Comparison of ENCODE assay signal across 25 cellular contexts in genomic region chr9:137814436-137814835, GRCh38.
A peak's percentile ranks its signal among the peaks of the same experiment; 100 is the strongest.
DNase-seq lines count a peak whose midpoint lies in the region; ATAC-seq, FAIRE-seq and TF ChIP-seq lines count a peak whose summit lies in the region.
"Had no signal": no experiment of that assay in that cellular context is flagged by ENCODE, and none has a peak within 500 bp of the region (broad histone marks: within the 10 kb centered on the region; RNA-seq: fewer than 3 reads in every experiment).

No MANE protein-coding gene starts in this region.

- H3K36me3 Mint-ChIP-seq in activated T-cell treated with anti-CD3 and anti-CD28 coated beads, Interleukin-2, amount 50 U/mL, for 24 hours (ENCODE audit: low read depth), result peaks cover 73% of the 10 kb centered on the region
- H3K36me3 Mint-ChIP-seq: natural killer cell treated with Interleukin-12 subunit alpha and Interleukin-12 subunit beta and Interleukin-15 and Interleukin-18, amount 100 ng/mL, for 72 hours had no signal

- no peak overlapping the region for H2AK5ac ChIP-seq in neuronal stem cell (ENCODE audit: low read depth, low read length)

- intact Hi-C loops in K562 (cut with micrococcal nuclease), result no loop called here

- no peak overlapping the region for H3K4me3 Mint-ChIP-seq in activated T-cell treated with anti-CD3 and anti-CD28 coated beads, Interleukin-2, amount 50 U/mL, for 24 hours
- H3K4me3 Mint-ChIP-seq: CD4-positive, CD25-positive, alpha-beta regulatory T cell; natural killer cell treated with Interleukin-12 subunit alpha and Interleukin-12 subunit beta and Interleukin-15 and Interleukin-18, amount 100 ng/mL, for 72 hours had no signal

- no peak overlapping the region for H2BK12ac ChIP-seq in neuronal stem cell (ENCODE audit: low read length)

- H3K9me3 ChIP-seq in K562 (replicated peaks; ENCODE audit: control insufficient read depth, insufficient read depth, low read depth, low read length) (peaks cover 7% of the 10 kb centered on the region; the same call in 1 of the 2 replicates), neuronal stem cell (replicated peaks in 1 of 2; ENCODE audit: control insufficient read depth in 2 of 2, insufficient read depth in 1 of 2, low read depth in 1 of 2, low read length in 2 of 2) (peaks cover 16 to 25% of the 10 kb centered on the region in 2 donors)
- H3K9me3 ChIP-seq: A549, breast epithelium, gastrocnemius medialis, lower lobe of right lung, stomach, vagina had no signal

- H4K20me1 ChIP-seq in K562 (replicated peaks; ENCODE audit: control insufficient read depth, insufficient read depth, low read length), result no peaks in the 10 kb centered on the region

- H3K18ac ChIP-seq in neuronal stem cell (ENCODE audit: low read length), result no peak overlapping the region

- H3K23ac ChIP-seq in neuronal stem cell (ENCODE audit: low read depth, low read length, poor library complexity), result peak overlapping the region; percentile 75

- H3K79me1 ChIP-seq in neuronal stem cell (ENCODE audit: low read depth, low read length), result peaks cover 8% of the 10 kb centered on the region

- H3K9me3 Mint-ChIP-seq in activated T-cell treated with anti-CD3 and anti-CD28 coated beads, Interleukin-2, amount 50 U/mL, for 24 hours, result no peaks in the 10 kb centered on the region
- H3K9me3 Mint-ChIP-seq: natural killer cell treated with Interleukin-12 subunit alpha and Interleukin-12 subunit beta and Interleukin-15 and Interleukin-18, amount 100 ng/mL, for 72 hours had no signal

- H3K27me3 Mint-ChIP-seq in activated T-cell treated with anti-CD3 and anti-CD28 coated beads, Interleukin-2, amount 50 U/mL, for 24 hours, result no peaks in the 10 kb centered on the region
- H3K27me3 Mint-ChIP-seq: CD4-positive, CD25-positive, alpha-beta regulatory T cell; natural killer cell treated with Interleukin-12 subunit alpha and Interleukin-12 subunit beta and Interleukin-15 and Interleukin-18, amount 100 ng/mL, for 72 hours had no signal

- no peak for TF ChIP-seq POLR2A in K562 (conservative IDR thresholded peaks at IDR 0.05)

- TF ChIP-seq RAD21 in K562 (CRISPR knock-in tag; conservative IDR thresholded peaks at IDR 0.05 in 1 of 2, IDR thresholded peaks at IDR 0.05 in 1 of 2), result no peak

- no peak for FAIRE-seq in K562 (lab: Jason Lieb, UNC)
- FAIRE-seq: A549, D721Med had no signal

- H3K4me3 ChIP-seq in H7 (ENCODE audit: insufficient read depth, low read depth, low read length) (no peak overlapping the region), K562 (no peak overlapping the region), neuronal stem cell (ENCODE audit: low read length in 2 of 2) (no peak overlapping the region)
- H3K4me3 ChIP-seq: A549, breast epithelium, gastrocnemius medialis, lower lobe of right lung, stomach, vagina had no signal

- BruUV-seq in K562 (replicated peaks; lab: Mats Ljungman, UMichigan), result no TSS peak

- H3K79me2 ChIP-seq in K562 (ENCODE audit: control insufficient read depth, insufficient read depth, low read length), result no peaks in the 10 kb centered on the region

- no peak overlapping the region for H2BK15ac ChIP-seq in neuronal stem cell (ENCODE audit: low read length)

- POLR2A ChIA-PET in K562 (lab: Yijun Ruan, JAX), result no interaction called here

- H3K9me1 ChIP-seq in K562 (ENCODE audit: control insufficient read depth, insufficient read depth, low read length), result no peaks in the 10 kb centered on the region

- peak overlapping the region; percentile 58 for H3K14ac ChIP-seq in neuronal stem cell (ENCODE audit: low read length)

- TF ChIP-seq CTCF in K562 (IDR thresholded peaks at IDR 0.05 in 2 of 3, conservative IDR thresholded peaks at IDR 0.05 in 1 of 3; ENCODE audit: insufficient read depth in 2 of 3, low read depth in 1 of 3, low read length in 3 of 3), result no peak

- peak overlapping the region; percentile 72 for H4K8ac ChIP-seq in neuronal stem cell (ENCODE audit: low read depth, low read length)

- no peak overlapping the region for H2BK5ac ChIP-seq in neuronal stem cell (ENCODE audit: low read length)

- no peak overlapping the region for H4K91ac ChIP-seq in neuronal stem cell (ENCODE audit: low read depth, low read length, poor library complexity)

- CTCF ChIA-PET in K562 (lab: Yijun Ruan, JAX; ENCODE audit: low intra/inter-chr PET ratio), result no interaction called here

- peaks cover 0 to 8% of the 10 kb centered on the region in 2 experiments; a peak in 2 of 5 replicates for H3K4me1 ChIP-seq in K562 (replicated peaks in 1 of 2; ENCODE audit: control insufficient read depth in 2 of 2, insufficient read depth in 2 of 2, low read length in 2 of 2)
- H3K4me1 ChIP-seq in neuronal stem cell (ENCODE audit: control insufficient read depth in 2 of 2, insufficient read depth in 1 of 2, low read depth in 1 of 2, low read length in 2 of 2), result no peaks in the 10 kb centered on the region
- H3K4me1 ChIP-seq: A549, breast epithelium, gastrocnemius medialis, lower lobe of right lung, stomach, vagina had no signal

- in situ Hi-C loops in K562 (cut with MboI), result no loop called here

- H3K4me1 Mint-ChIP-seq in activated T-cell treated with anti-CD3 and anti-CD28 coated beads, Interleukin-2, amount 50 U/mL, for 24 hours (ENCODE audit: low read depth), result no peaks in the 10 kb centered on the region
- H3K4me1 Mint-ChIP-seq: CD4-positive, CD25-positive, alpha-beta regulatory T cell had no signal

- H2AFZ ChIP-seq in K562 (ENCODE audit: low read depth, low read length) (no peak overlapping the region), neuronal stem cell (ENCODE audit: low read length) (no peak overlapping the region)

- no peak for ATAC-seq in K562
- no peak for ATAC-seq in HG03460 (IDR thresholded peaks at IDR 0.05; ENCODE audit: unreplicated experiment)
- ATAC-seq: A549, gastrocnemius medialis, Panc1 had no signal

- no peak for TF ChIP-seq EP300 in K562 (IDR thresholded peaks at IDR 0.05; ENCODE audit: low read length)

- H3K27ac ChIP-seq in K562 (ENCODE audit: extremely low read depth, low read depth, low read length) (no peak overlapping the region), neuronal stem cell (replicated peaks; ENCODE audit: low read length) (no peak overlapping the region)
- H3K27ac ChIP-seq: A549, breast epithelium, gastrocnemius medialis, HL-60, lower lobe of right lung, stomach, vagina had no signal

- 97% methylated on average over 16 of the region's 23 CpGs for WGBS in K562 (ENCODE audit: insufficient coverage, low coverage, missing lambda C conversion rate)
- WGBS in neuronal stem cell (ENCODE audit: extremely low coverage in 2 of 2, insufficient read length in 2 of 2, insufficient replicate concordance in 1 of 2), 2 donors, result no CpG with 5 or more reads among the region's 23 CpGs

- H3K36me3 ChIP-seq in H7 (replicated peaks; ENCODE audit: control insufficient read depth, insufficient read depth, low read length) (peaks cover 43% of the 10 kb centered on the region), K562 (ENCODE audit: control insufficient read depth, insufficient read depth, low read length) (peaks cover 68% of the 10 kb centered on the region), neuronal stem cell (replicated peaks in 1 of 2; ENCODE audit: control insufficient read depth in 2 of 2, insufficient read depth in 2 of 2, low read length in 2 of 2) (peaks cover 65 to 83% of the 10 kb centered on the region in 2 donors)

- no peak overlapping the region for H2BK120ac ChIP-seq in neuronal stem cell (ENCODE audit: low read depth, low read length)

- no peak for DNase-seq in activated T-cell treated with anti-CD3 and anti-CD28 coated beads, Interleukin-2, amount 50 U/mL, for 24 hours
- DNase-seq in activated T-cell treated with anti-CD3 and anti-CD28 coated beads for 4 hours (no peak), H7 (peak; percentile 56), K562 (ENCODE audit: extremely low read depth in 1 of 4, low spot score in 3 of 4) (no peak), neuronal stem cell (ENCODE audit: low spot score) (no peak), NCI-H1092 (lab: John Stamatoyannopoulos, UW) (no peak)
- no peak for DNase-seq in activated CD4-positive, CD25-positive, alpha-beta regulatory T cell (lab: John Stamatoyannopoulos, UW)
- DNase-seq: activated naive CD4-positive, alpha-beta T cell treated with anti-CD3 and anti-CD28 coated beads, Interleukin-2, amount 50 U/mL, for 16 hours; AML-193; anterior cingulate cortex; CD4-positive, CD25-positive, alpha-beta regulatory T cell; DND-41; gastrocnemius medialis; NCI-H1436; SIG-M5; stomach had no signal

- H3K4me2 ChIP-seq in K562 (ENCODE audit: insufficient read depth, low read length) (no peak overlapping the region), neuronal stem cell (ENCODE audit: insufficient read depth, low read length, poor library complexity, severe bottlenecking) (no peak overlapping the region)
- H3K4me2 ChIP-seq: A549 had no signal

- H3K27me3 ChIP-seq in H7 (ENCODE audit: control insufficient read depth, insufficient read depth, low read length) (no peaks in the 10 kb centered on the region), K562 (ENCODE audit: control insufficient read depth in 2 of 2, insufficient read depth in 2 of 2, low read length in 2 of 2) (no peaks in the 10 kb centered on the region), neuronal stem cell (ENCODE audit: control insufficient read depth in 3 of 3, insufficient read depth in 3 of 3, low read depth in 1 of 3, low read length in 3 of 3) (no peaks in the 10 kb centered on the region)
- H3K27me3 ChIP-seq: breast epithelium, gastrocnemius medialis, stomach, vagina had no signal

- H3K4ac ChIP-seq in neuronal stem cell (ENCODE audit: low read length), result no peak overlapping the region

- H3K9ac ChIP-seq in K562 (ENCODE audit: insufficient read depth in 1 of 2, low read depth in 2 of 2, low read length in 2 of 2) (no peak overlapping the region), neuronal stem cell (ENCODE audit: low read depth, low read length, poor library complexity) (peak overlapping the region; percentile 54)

- peak overlapping the region; percentile 22 for H3K27ac Mint-ChIP-seq in activated T-cell treated with anti-CD3 and anti-CD28 coated beads, Interleukin-2, amount 50 U/mL, for 24 hours

TF ChIP-seq in K562, 482 proteins besides CTCF, POLR2A, EP300 and RAD21:
- TF ChIP-seq CHD2 (IDR thresholded peaks at IDR 0.05; ENCODE audit: low read depth, low read length), result no peak
- TF ChIP-seq POLR2G (IDR thresholded peaks at IDR 0.05; ENCODE audit: low read depth, low read length), result peak; percentile 53
